Comparison of ENCODE assay signal across 14 cellular contexts in genomic region chr3:175274056-175274455, GRCh38.
A peak's percentile ranks its signal among the peaks of the same experiment; 100 is the strongest.
DNase-seq lines count a peak whose midpoint lies in the region; ATAC-seq, FAIRE-seq and TF ChIP-seq lines count a peak whose summit lies in the region.
"Had no signal": no experiment of that assay in that cellular context is flagged by ENCODE, and none has a peak within 500 bp of the region (broad histone marks: within the 10 kb centered on the region; RNA-seq: fewer than 3 reads in every experiment).

No MANE protein-coding gene starts in this region.

- 79% methylated on average over 6 of the region's 6 CpGs for WGBS in smooth muscle cell (ENCODE audit: low lambda C conversion rate)
- WGBS in body of pancreas, 2 donors, result 60 to 61% methylated on average over 6 of the region's 6 CpGs

- no peaks in the 10 kb centered on the region for H3K79me2 ChIP-seq in smooth muscle cell (ENCODE audit: low read depth)

- H3K27ac Mint-ChIP-seq in brain, result peak overlapping the region in 3 of 5 experiments; percentile 27 to 86 (median 31)
- H3K27ac Mint-ChIP-seq: activated CD4-positive, alpha-beta T cell treated with anti-CD3 and anti-CD28 coated beads, Interleukin-2, amount 10 ng/mL, durations not matched to agents 7 days and 5 days; activated naive CD4-positive, alpha-beta T cell treated with anti-CD3 and anti-CD28 coated beads, Interleukin-2, amount 50 U/mL, for 24 hours had no signal

- no peak for TF ChIP-seq CTCF in GM20000 (IDR thresholded peaks at IDR 0.05; ENCODE audit: extremely low read depth, missing control alignments)
- TF ChIP-seq CTCF in brain (conservative IDR thresholded peaks at IDR 0.05), result no peak
- TF ChIP-seq CTCF in smooth muscle cell (IDR thresholded peaks at IDR 0.05; ENCODE audit: borderline replicate concordance, insufficient read depth, poor library complexity, severe bottlenecking), result no peak
- TF ChIP-seq CTCF in body of pancreas (IDR thresholded peaks at IDR 0.05), result no peak

- H3K36me3 ChIP-seq in smooth muscle cell (ENCODE audit: low read depth) (no peaks in the 10 kb centered on the region), body of pancreas (replicated peaks in 1 of 2; ENCODE audit: insufficient read depth in 1 of 2, low read depth in 2 of 2) (no peaks in the 10 kb centered on the region)
- H3K36me3 ChIP-seq: upper lobe of left lung had no signal

- H3K9ac ChIP-seq in smooth muscle cell (ENCODE audit: low read depth), result no peak overlapping the region

- H3K4me3 Mint-ChIP-seq in brain, result peak overlapping the region in 1 of 5 experiments; percentile 27
- H3K4me3 Mint-ChIP-seq: activated CD4-positive, alpha-beta T cell treated with anti-CD3 and anti-CD28 coated beads, Interleukin-2, amount 10 ng/mL, durations not matched to agents 7 days and 5 days; activated naive CD4-positive, alpha-beta T cell treated with anti-CD3 and anti-CD28 coated beads, Interleukin-2, amount 50 U/mL, for 24 hours had no signal

- no peak overlapping the region for H3K4me2 ChIP-seq in smooth muscle cell

- intact Hi-C loops in body of pancreas (cut with DNase I), result no loop called here

- H2AFZ ChIP-seq in smooth muscle cell (ENCODE audit: low read depth), result no peak overlapping the region

- TF ChIP-seq POLR2A in GM12892 (IDR thresholded peaks at IDR 0.05; ENCODE audit: low read depth, low read length) (peak; percentile 90), body of pancreas (IDR thresholded peaks at IDR 0.05) (no peak)

- H3K4me1 Mint-ChIP-seq in brain, result peaks cover 26% of the 10 kb centered on the region
- H3K4me1 Mint-ChIP-seq: activated CD4-positive, alpha-beta T cell treated with anti-CD3 and anti-CD28 coated beads, Interleukin-2, amount 10 ng/mL, durations not matched to agents 7 days and 5 days; activated naive CD4-positive, alpha-beta T cell treated with anti-CD3 and anti-CD28 coated beads, Interleukin-2, amount 50 U/mL, for 24 hours had no signal

- H3K4me3 ChIP-seq in smooth muscle cell (no peak overlapping the region), body of pancreas (no peak overlapping the region)
- H3K4me3 ChIP-seq: upper lobe of left lung had no signal

- no peaks in the 10 kb centered on the region for H3K9me3 ChIP-seq in smooth muscle cell (replicated peaks; ENCODE audit: low read depth)
- no peaks in the 10 kb centered on the region for H3K9me3 ChIP-seq in body of pancreas
- H3K9me3 ChIP-seq: upper lobe of left lung had no signal

- no peaks in the 10 kb centered on the region for H4K20me1 ChIP-seq in smooth muscle cell (ENCODE audit: low read depth)

- ATAC-seq in HG03442 (IDR thresholded peaks at IDR 0.05; ENCODE audit: unreplicated experiment) (peak; percentile 84), body of pancreas (no peak)

- H3K27me3 Mint-ChIP-seq in brain, result peaks cover 4% of the 10 kb centered on the region
- H3K27me3 Mint-ChIP-seq: activated CD4-positive, alpha-beta T cell treated with anti-CD3 and anti-CD28 coated beads, Interleukin-2, amount 10 ng/mL, durations not matched to agents 7 days and 5 days; activated naive CD4-positive, alpha-beta T cell treated with anti-CD3 and anti-CD28 coated beads, Interleukin-2, amount 50 U/mL, for 24 hours had no signal

- peaks cover 0 to 4% (median 0%) of the 10 kb centered on the region in 5 experiments for H3K9me3 Mint-ChIP-seq in brain
- H3K9me3 Mint-ChIP-seq: activated CD4-positive, alpha-beta T cell treated with anti-CD3 and anti-CD28 coated beads, Interleukin-2, amount 10 ng/mL, durations not matched to agents 7 days and 5 days; activated naive CD4-positive, alpha-beta T cell treated with anti-CD3 and anti-CD28 coated beads, Interleukin-2, amount 50 U/mL, for 24 hours had no signal

- peak; percentile 27 for FAIRE-seq in GM12892 (lab: Jason Lieb, UNC)

- DNase-seq in GM12892 (ENCODE audit: insufficient read length), result no peak
- DNase-seq in GM20000 (ENCODE audit: low spot score), result peak; percentile 23
- no peak for DNase-seq in stimulated activated CD4-positive, alpha-beta T cell treated with anti-CD3 and anti-CD28 coated beads, Interleukin-12 subunit alpha, Interleukin-12 subunit beta, amount 100 ng/mL, for 4 hours
- no peak for DNase-seq in SKM-1 (lab: John Stamatoyannopoulos, UW; ENCODE audit: unreplicated experiment)
- DNase-seq in smooth muscle cell (lab: John Stamatoyannopoulos, UW; ENCODE audit: unreplicated experiment), result no peak
- DNase-seq in body of pancreas, result no peak
- DNase-seq: activated CD4-positive, alpha-beta T cell treated with anti-CD3 and anti-CD28 coated beads, Interleukin-2, amount 10 ng/mL, durations not matched to agents 7 days and 5 days; effector memory CD4-positive, alpha-beta T cell; NCI-H1105; retina; upper lobe of left lung had no signal

- no peaks in the 10 kb centered on the region for H3F3A ChIP-seq in smooth muscle cell (ENCODE audit: low read depth)

- H3K27me3 ChIP-seq in smooth muscle cell (ENCODE audit: low read depth) (no peaks in the 10 kb centered on the region), body of pancreas (no peaks in the 10 kb centered on the region)
- H3K27me3 ChIP-seq: upper lobe of left lung had no signal

- no peaks in the 10 kb centered on the region for H3K36me3 Mint-ChIP-seq in brain
- H3K36me3 Mint-ChIP-seq: activated naive CD4-positive, alpha-beta T cell treated with anti-CD3 and anti-CD28 coated beads, Interleukin-2, amount 50 U/mL, for 24 hours had no signal

- H3K27ac ChIP-seq in smooth muscle cell (ENCODE audit: low read depth) (no peak overlapping the region), body of pancreas (no peak overlapping the region)
- H3K27ac ChIP-seq: upper lobe of left lung had no signal

- no peaks in the 10 kb centered on the region for H3K4me1 ChIP-seq in smooth muscle cell (ENCODE audit: low read depth)
- H3K4me1 ChIP-seq in body of pancreas, result no peaks in the 10 kb centered on the region
- H3K4me1 ChIP-seq: upper lobe of left lung had no signal
